In the genomic region with DNA sequence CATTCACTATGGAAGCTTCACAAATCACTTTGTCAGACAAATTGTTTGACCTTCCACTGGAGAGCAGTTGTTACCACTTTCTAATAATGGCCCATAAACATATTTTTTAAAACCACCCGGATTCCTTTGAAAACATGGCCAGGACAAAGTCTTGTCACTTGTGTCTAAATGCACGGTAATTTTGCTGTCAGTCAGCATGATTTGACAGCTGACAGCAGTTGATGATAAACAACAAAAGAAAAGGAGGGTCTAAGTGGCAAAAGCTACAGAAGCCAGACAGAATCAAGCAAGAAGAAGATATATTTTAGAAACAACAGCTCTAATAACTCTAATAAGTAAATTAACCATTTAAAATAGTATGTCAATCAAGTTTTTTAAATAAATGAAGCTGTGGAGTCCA, we compare ENCODE assay signal across 16 cellular contexts.
"Had no signal": no experiment of that assay in that cellular context is flagged by ENCODE, and none has a peak within 500 bp of the region (broad histone marks: within the 10 kb centered on the region; RNA-seq: fewer than 3 reads in every experiment).

No MANE protein-coding gene starts in this region.

- ATAC-seq: mucosa of descending colon; naive thymus-derived CD4-positive, alpha-beta T cell; psoas muscle; right cardiac atrium had no signal

- H3K9me3 Mint-ChIP-seq: immature natural killer cell; memory B cell; naive thymus-derived CD4-positive, alpha-beta T cell had no signal

- H3K27ac Mint-ChIP-seq: activated naive CD8-positive, alpha-beta T cell; memory B cell; naive thymus-derived CD4-positive, alpha-beta T cell had no signal

- DNase-seq: activated CD4-positive, alpha-beta T cell treated with anti-CD3 and anti-CD28 coated beads, Interleukin-2, amount 50 U/mL, for 1 hour; activated CD8-positive, alpha-beta memory T cell treated with anti-CD3 and anti-CD28 coated beads, Interleukin-2, amount 50 U/mL, for 4 hours; activated effector memory CD4-positive, alpha-beta T cell treated with anti-CD3 and anti-CD28 coated beads, Interleukin-2, amount 50 U/mL, for 16 hours; effector CD4-positive, alpha-beta T cell; immature natural killer cell; left ventricle myocardium inferior; mucosa of descending colon; naive thymus-derived CD4-positive, alpha-beta T cell; psoas muscle; right cardiac atrium; small intestine; stomach; T-helper 9 cell had no signal

- H3K36me3 ChIP-seq: left ventricle myocardium inferior, stomach, thoracic aorta had no signal

- H3K4me3 Mint-ChIP-seq: activated naive CD8-positive, alpha-beta T cell; immature natural killer cell; memory B cell; naive thymus-derived CD4-positive, alpha-beta T cell had no signal

- H3K27me3 ChIP-seq: stomach had no signal

- H3K9me3 ChIP-seq: left ventricle myocardium inferior, mucosa of descending colon, psoas muscle, stomach, thoracic aorta had no signal

- H3K4me1 ChIP-seq: left ventricle myocardium inferior, psoas muscle, stomach had no signal

- H3K36me3 Mint-ChIP-seq: activated naive CD8-positive, alpha-beta T cell; immature natural killer cell; memory B cell; naive thymus-derived CD4-positive, alpha-beta T cell had no signal

- H3K4me3 ChIP-seq: left ventricle myocardium inferior, mucosa of descending colon, psoas muscle, stomach, thoracic aorta had no signal

- H3K4me1 Mint-ChIP-seq: immature natural killer cell, memory B cell had no signal

- H3K27ac ChIP-seq: left ventricle myocardium inferior, psoas muscle, stomach, thoracic aorta had no signal
